In the genomic region with DNA sequence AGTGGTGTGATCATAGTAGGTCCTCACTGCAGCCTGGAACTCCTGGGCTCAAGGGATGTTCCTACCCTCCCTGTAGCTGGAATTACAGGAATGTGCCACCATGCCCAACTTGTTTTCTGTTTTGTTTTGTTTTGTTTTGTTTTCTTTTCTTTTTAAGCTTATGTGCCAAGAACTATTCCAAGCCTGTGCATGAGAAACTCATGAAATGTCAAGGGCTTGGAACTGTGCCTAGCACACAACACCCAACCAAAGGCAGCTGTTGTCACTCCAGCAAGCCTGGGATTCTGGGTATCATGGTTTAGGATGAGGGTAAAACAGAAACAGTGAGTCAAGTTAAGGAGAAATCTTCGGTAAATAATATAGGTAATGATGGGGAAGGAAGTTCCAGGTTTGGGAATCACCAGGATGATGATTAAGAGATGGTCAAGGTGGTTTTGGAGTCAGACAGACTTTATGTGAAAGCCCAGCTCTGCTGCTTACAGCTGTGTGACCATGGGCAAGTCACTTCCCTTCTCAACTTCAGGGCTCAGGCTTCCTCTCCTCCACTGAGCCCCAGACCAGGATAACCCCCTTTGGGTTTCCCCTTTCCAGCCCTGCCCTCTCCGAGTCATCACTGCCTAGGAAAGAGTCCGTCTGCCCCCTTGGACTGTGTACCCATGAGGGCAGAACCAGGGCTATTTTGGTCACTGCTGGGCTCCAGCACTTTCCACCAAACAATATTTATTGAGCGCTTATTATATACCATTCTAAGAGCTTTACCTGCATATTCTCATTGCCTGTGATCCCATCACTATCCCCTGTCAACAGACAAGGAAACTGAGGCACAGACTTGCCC, we compare ENCODE assay signal across 12 cellular contexts. TPM values are rescaled to one million over a fixed set of nuclear protein-coding genes. Genes with fewer than 3 reads are reported as not detected.
A peak's percentile ranks its signal among the peaks of the same experiment; 100 is the strongest.
DNase-seq lines count a peak whose midpoint lies in the region; ATAC-seq and TF ChIP-seq lines count a peak whose summit lies in the region.
"Had no signal": no experiment of that assay in that cellular context is flagged by ENCODE, and none has a peak within 500 bp of the region (broad histone marks: within the 10 kb centered on the region; RNA-seq: fewer than 3 reads in every experiment).

No MANE protein-coding gene starts in this region.

- DNase-seq in HT1080 (ENCODE audit: low read depth) (peak; percentile 51), cardiac fibroblast (ENCODE audit: low read depth in 2 of 2) (peak; percentile 86 to 93), iris pigment epithelial cell (ENCODE audit: low read depth) (peak; percentile 65), tibial artery (no peak), suprapubic skin (ENCODE audit: low spot score in 2 of 2) (no peak), NCI-H2081 (lab: John Stamatoyannopoulos, UW) (no peak)
- no peak for DNase-seq in stimulated activated CD4-positive, alpha-beta T cell treated with anti-CD3 and anti-CD28 coated beads, Interleukin-4, amount 100 ng/mL, for 24 hours
- DNase-seq: DND-41, dorsolateral prefrontal cortex, immature natural killer cell had no signal

- intact Hi-C loops in tibial artery (cut with DNase I; ENCODE audit: low total_unique reads) = no loop called here

- no peak for TF ChIP-seq POLR2A in suprapubic skin (IDR thresholded peaks at IDR 0.05)

- peak overlapping the region; percentile 22 to 52 for H3K27ac ChIP-seq in tibial artery
- H3K27ac ChIP-seq in suprapubic skin = no peak overlapping the region

- H3K27me3 ChIP-seq in tibial artery = no peaks in the 10 kb centered on the region
- H3K27me3 ChIP-seq in suprapubic skin = no peaks in the 10 kb centered on the region
- H3K27me3 ChIP-seq: dorsolateral prefrontal cortex had no signal

- WGBS in suprapubic skin = 85% methylated on average over 4 of the region's 4 CpGs

- H3K4me1 ChIP-seq in tibial artery (peaks cover 0 to 40% (median 18%) of the 10 kb centered on the region in 4 donors), suprapubic skin (no peaks in the 10 kb centered on the region)

- no peak for TF ChIP-seq EP300 in suprapubic skin (IDR thresholded peaks at IDR 0.05)

- ATAC-seq in HG03175 (IDR thresholded peaks at IDR 0.05; ENCODE audit: unreplicated experiment) = no peak

- H3K36me3 ChIP-seq in tibial artery (peaks cover 30 to 60% (median 48%) of the 10 kb centered on the region in 3 donors), suprapubic skin (peaks cover 37% of the 10 kb centered on the region)

- H3K9me3 ChIP-seq in tibial artery = no peaks in the 10 kb centered on the region
- no peaks in the 10 kb centered on the region for H3K9me3 ChIP-seq in suprapubic skin

- TF ChIP-seq CTCF in cardiac fibroblast (IDR thresholded peaks at IDR 0.05; ENCODE audit: low read depth, low read length) (no peak), tibial artery (IDR thresholded peaks at IDR 0.05) (no peak), suprapubic skin (IDR thresholded peaks at IDR 0.05) (no peak)

- H3K4me3 ChIP-seq in cardiac fibroblast (replicated peaks in 1 of 2; ENCODE audit: low read depth in 2 of 2, low read length in 2 of 2) (no peak overlapping the region), tibial artery (no peak overlapping the region), suprapubic skin (no peak overlapping the region)
- H3K4me3 ChIP-seq: dorsolateral prefrontal cortex had no signal

RNA-seq across cellular contexts. Expression of a gene that starts 5.0 kb away (rescaled TPM):
- 97.9 and 110 TPM in 2 replicates for total RNA-seq in HT1080 (2014; rRNA removed; shearing (Covaris generic))
- polyA plus RNA-seq in HT1080 (2015; cell fraction: cytosol; rRNA removed) = 155 and 156 TPM in 2 replicates
- 193 and 207 TPM in 2 replicates for polyA plus RNA-seq in HT1080 (2015; cell fraction: nucleus; rRNA removed)
- 10 to 100 TPM; 14.0 to 24.6 (median 15.5) TPM for total RNA-seq in suprapubic skin

RNA-seq across cellular contexts. Expression of a gene that starts 22.5 kb away (rescaled TPM):
- total RNA-seq in HT1080 (2014; rRNA removed; shearing (Covaris generic)) = 0.03 TPM in 1 of 2 replicates, not detected in the other
- polyA plus RNA-seq in HT1080 (2015; cell fraction: cytosol; rRNA removed) = 0.59 and 0.70 TPM in 2 replicates
- polyA plus RNA-seq in HT1080 (2015; cell fraction: nucleus; rRNA removed) = 1.7 and 2.6 TPM in 2 replicates
- 10 to 100 TPM in 1 of 4 donors, 1 to 10 TPM in 3; 5.7 to 11.7 (median 8.4) TPM for total RNA-seq in suprapubic skin

RNA-seq across cellular contexts. Expression of a gene that starts 35.4 kb away (rescaled TPM):
- not detected in 2 replicates for total RNA-seq in HT1080 (2014; rRNA removed; shearing (Covaris generic))
- polyA plus RNA-seq in HT1080 (2015; cell fraction: cytosol; rRNA removed) = not detected in 2 replicates
- not detected in 2 replicates for polyA plus RNA-seq in HT1080 (2015; cell fraction: nucleus; rRNA removed)
- not detected for total RNA-seq in suprapubic skin
- total RNA-seq: activated T-helper 2 cell treated with anti-CD3 and anti-CD28 coated beads, Interferon-gamma antibody, Interleukin-2, Interleukin-4, amounts not matched to agents 10 μg/mL and 5 μg/mL and 100 μg/mL, durations not matched to agents 14 hours and 24 hours and 36 hours; dorsolateral prefrontal cortex had no signal
- polyA plus RNA-seq: immature natural killer cell had no signal

RNA-seq across cellular contexts. Expression of a gene that starts 50.2 kb away (rescaled TPM):
- total RNA-seq in HT1080 (2014; rRNA removed; shearing (Covaris generic)) = not detected in 2 replicates
- polyA plus RNA-seq in HT1080 (2015; cell fraction: cytosol; rRNA removed) = not detected in 2 replicates
- not detected in 2 replicates for polyA plus RNA-seq in HT1080 (2015; cell fraction: nucleus; rRNA removed)
- not detected for total RNA-seq in suprapubic skin
- total RNA-seq: activated T-helper 2 cell treated with anti-CD3 and anti-CD28 coated beads, Interferon-gamma antibody, Interleukin-2, Interleukin-4, amounts not matched to agents 10 μg/mL and 5 μg/mL and 100 μg/mL, durations not matched to agents 14 hours and 24 hours and 36 hours; dorsolateral prefrontal cortex had no signal
- polyA plus RNA-seq: immature natural killer cell had no signal

Comparison
In these comparisons a context has a peak if more than half of its experiments do, and no peak if none do; other contexts are left out.
1. DNase-seq: peak in HT1080 (single experiment), cardiac fibroblast (2 of 2) and iris pigment epithelial cell (single experiment); none in tibial artery (0 of 2), suprapubic skin (0 of 2), NCI-H2081 (0 of 2) and stimulated activated CD4-positive, alpha-beta T cell treated with anti-CD3 and anti-CD28 coated beads, Interleukin-4, amount 100 ng/mL, for 24 hours (single experiment).